25 cellular contexts compared by ENCODE assay signal in genomic region chr1:10756842-10757241, GRCh38. TPM values are rescaled to one million over a fixed set of nuclear protein-coding genes. Genes with fewer than 3 reads are reported as not detected.
DNase-seq lines count a peak whose midpoint lies in the region; ATAC-seq and TF ChIP-seq lines count a peak whose summit lies in the region.
"Had no signal": no experiment of that assay in that cellular context is flagged by ENCODE, and none has a peak within 500 bp of the region (broad histone marks: within the 10 kb centered on the region; RNA-seq: fewer than 3 reads in every experiment).

No MANE protein-coding gene starts in this region.

- no peaks in the 10 kb centered on the region for H3K36me3 Mint-ChIP-seq in nephron (ENCODE audit: low read depth)
- H3K36me3 Mint-ChIP-seq: activated naive CD4-positive, alpha-beta T cell treated with anti-CD3 and anti-CD28 coated beads, Interleukin-2, amount 50 U/mL, for 72 hours had no signal

- H3K27me3 ChIP-seq in WERI-Rb-1 (ENCODE audit: insufficient read depth, low read depth, severe bottlenecking), result no peaks in the 10 kb centered on the region
- peaks cover 8% of the 10 kb centered on the region for H3K27me3 ChIP-seq in suprapubic skin
- no peaks in the 10 kb centered on the region for H3K27me3 ChIP-seq in MG63
- H3K27me3 ChIP-seq: cardiac muscle cell, SJCRH30 had no signal

- H3K36me3 ChIP-seq in WERI-Rb-1 (peaks cover 39% of the 10 kb centered on the region), suprapubic skin (peaks cover 18% of the 10 kb centered on the region), MG63 (no peaks in the 10 kb centered on the region)
- H3K36me3 ChIP-seq: gastroesophageal sphincter, SJCRH30, thoracic aorta had no signal

- peak; percentile 15 for ATAC-seq in Right ventricle myocardium superior (ENCODE audit: poor library complexity)
- no peak for ATAC-seq in GM21717 (IDR thresholded peaks at IDR 0.05; ENCODE audit: unreplicated experiment)
- ATAC-seq in HG02852 (IDR thresholded peaks at IDR 0.05; ENCODE audit: unreplicated experiment), result no peak
- ATAC-seq: activated T-helper 17 cell treated with anti-CD3 and anti-CD28 coated beads, Interleukin-2, amount 50 U/mL, for 72 hours had no signal

- peak overlapping the region in 2 of 3 experiments; percentile 19 to 27 for H3K27ac Mint-ChIP-seq in nephron
- H3K27ac Mint-ChIP-seq: activated CD4-positive, alpha-beta memory T cell treated with anti-CD3 and anti-CD28 coated beads, Interleukin-2, amount 10 ng/mL, durations not matched to agents 7 days and 5 days; activated T-helper 17 cell treated with anti-CD3 and anti-CD28 coated beads, Interleukin-2, amount 50 U/mL, for 72 hours had no signal

- H3K4me3 ChIP-seq in WERI-Rb-1 (ENCODE audit: low read depth, low read length) (no peak overlapping the region), suprapubic skin (no peak overlapping the region), MG63 (no peak overlapping the region)
- H3K4me3 ChIP-seq: cardiac muscle cell, gastroesophageal sphincter, SJCRH30, thoracic aorta had no signal

- TF ChIP-seq CTCF in WERI-Rb-1 (IDR thresholded peaks at IDR 0.05; ENCODE audit: low read depth, low read length), result no peak
- TF ChIP-seq CTCF in nephron (IDR thresholded peaks at IDR 0.05; ENCODE audit: unreplicated experiment in 3 of 3), result no peak
- no peak for TF ChIP-seq CTCF in suprapubic skin (IDR thresholded peaks at IDR 0.05)

- H3K27me3 Mint-ChIP-seq in nephron (ENCODE audit: low read depth), result peaks cover 24% of the 10 kb centered on the region
- H3K27me3 Mint-ChIP-seq: activated T-helper 17 cell treated with anti-CD3 and anti-CD28 coated beads, Interleukin-2, amount 50 U/mL, for 72 hours had no signal

- H3K4me3 Mint-ChIP-seq in nephron, result no peak overlapping the region
- H3K4me3 Mint-ChIP-seq: activated CD4-positive, alpha-beta memory T cell treated with anti-CD3 and anti-CD28 coated beads, Interleukin-2, amount 10 ng/mL, durations not matched to agents 7 days and 5 days; activated T-helper 17 cell treated with anti-CD3 and anti-CD28 coated beads, Interleukin-2, amount 50 U/mL, for 72 hours; neural crest cell had no signal

- intact Hi-C loops in Right ventricle myocardium superior (cut with DNase I), result no loop called here

- no peak for DNase-seq in WERI-Rb-1
- DNase-seq in Right ventricle myocardium superior, result no peak
- no peak for DNase-seq in suprapubic skin (ENCODE audit: low spot score in 2 of 2)
- DNase-seq in MG63, result no peak
- DNase-seq in HT-29 (ENCODE audit: low spot score), result no peak
- DNase-seq: activated CD4-positive, alpha-beta memory T cell treated with anti-CD3 and anti-CD28 coated beads, Interleukin-2, amount 10 ng/mL, durations not matched to agents 7 days and 5 days; activated CD4-positive, CD25-positive, alpha-beta regulatory T cell treated with anti-CD3 and anti-CD28 coated beads, Interleukin-2, amount 50 U/mL, for 72 hours; Calu3; DMS79 treated with DMSO at 0.1 percent for 48 hours; GF-D8; GOT3; islet precursor cell; NCI-H146; SJCRH30; stimulated activated naive CD4-positive, alpha-beta T cell had no signal

- TF ChIP-seq EP300 in suprapubic skin (IDR thresholded peaks at IDR 0.05), result no peak

- WGBS in suprapubic skin, result 77% methylated on average over 10 of the region's 10 CpGs

- peaks cover 57% of the 10 kb centered on the region for H3K4me1 ChIP-seq in suprapubic skin

- H3K9me3 ChIP-seq in WERI-Rb-1 (ENCODE audit: severe bottlenecking) (no peaks in the 10 kb centered on the region), suprapubic skin (no peaks in the 10 kb centered on the region), MG63 (no peaks in the 10 kb centered on the region)
- H3K9me3 ChIP-seq: gastroesophageal sphincter, SJCRH30, thoracic aorta had no signal

- H3K27ac ChIP-seq in WERI-Rb-1, result peak overlapping the region; percentile 68
- peak overlapping the region; percentile 81 for H3K27ac ChIP-seq in suprapubic skin
- H3K27ac ChIP-seq: cardiac muscle cell, HL-60, SJCRH30, thoracic aorta had no signal

- peaks cover 56% of the 10 kb centered on the region for H3K4me1 Mint-ChIP-seq in nephron
- H3K4me1 Mint-ChIP-seq: activated T-helper 17 cell treated with anti-CD3 and anti-CD28 coated beads, Interleukin-2, amount 50 U/mL, for 72 hours had no signal

- H3K9me3 Mint-ChIP-seq in nephron, result no peaks in the 10 kb centered on the region
- H3K9me3 Mint-ChIP-seq: activated CD4-positive, alpha-beta memory T cell treated with anti-CD3 and anti-CD28 coated beads, Interleukin-2, amount 10 ng/mL, durations not matched to agents 7 days and 5 days; activated naive CD4-positive, alpha-beta T cell treated with anti-CD3 and anti-CD28 coated beads, Interleukin-2, amount 50 U/mL, for 72 hours; activated T-helper 17 cell treated with anti-CD3 and anti-CD28 coated beads, Interleukin-2, amount 50 U/mL, for 72 hours; neural crest cell had no signal

- no peak for TF ChIP-seq POLR2A in suprapubic skin (IDR thresholded peaks at IDR 0.05)

RNA-seq across cellular contexts. Expression of gene CASZ1, which starts 39.6 kb away (rescaled TPM):
- total RNA-seq in Right ventricle myocardium superior, result 50.3 TPM
- 100 to 1,000 TPM; 106 to 229 (median 160) TPM for total RNA-seq in suprapubic skin
- total RNA-seq in MG63 (2014; rRNA removed; shearing (Covaris generic); ENCODE audit: low replicate concordance), result 1.1 and 1.2 TPM in 2 replicates
- total RNA-seq in HT-29 (2014; rRNA removed; shearing (Covaris generic)), result 28.6 and 39.0 TPM in 2 replicates

Comparison
In these comparisons a context has a peak if more than half of its experiments do, and no peak if none do; other contexts are left out.
1. RNA of gene CASZ1, which starts 39.6 kb away (total RNA-seq): 106 to 229 TPM in suprapubic skin, 50.3 TPM in Right ventricle myocardium superior (single experiment) and 28.6 to 39.0 TPM in HT-29; 1.1 to 1.2 TPM in MG63; every median in the first group is over 10 times any median in the second.